Comparison of ENCODE assay signal across 27 cellular contexts in genomic region chr13:33053397-33054066, GRCh38. TPM values are rescaled to one million over a fixed set of nuclear protein-coding genes. Genes with fewer than 3 reads are reported as not detected.
DNase-seq lines count a peak whose midpoint lies in the region; ATAC-seq and TF ChIP-seq lines count a peak whose summit lies in the region.
"Had no signal": no experiment of that assay in that cellular context is flagged by ENCODE, and none has a peak within 500 bp of the region (broad histone marks: within the 10 kb centered on the region; RNA-seq: fewer than 3 reads in every experiment).

No MANE protein-coding gene starts in this region.

- no peak for TF ChIP-seq POLR2A in vagina (IDR thresholded peaks at IDR 0.05)

- peaks cover 10% of the 10 kb centered on the region for H3K27me3 Mint-ChIP-seq in activated naive CD4-positive, alpha-beta T cell treated with anti-CD3 and anti-CD28 coated beads for 36 hours (ENCODE audit: low read depth)

- H3K27me3 ChIP-seq in left ventricle myocardium inferior (ENCODE audit: low read depth) (no peaks in the 10 kb centered on the region), muscle layer of colon (ENCODE audit: control insufficient read depth in 1 of 2, insufficient read depth in 2 of 2, low read length in 2 of 2) (no peaks in the 10 kb centered on the region), vagina (no peaks in the 10 kb centered on the region)
- H3K27me3 ChIP-seq: BLaER1, body of pancreas, hepatocyte, upper lobe of right lung had no signal

- H3K9me3 Mint-ChIP-seq in activated naive CD4-positive, alpha-beta T cell treated with anti-CD3 and anti-CD28 coated beads for 36 hours: no peaks in the 10 kb centered on the region
- H3K9me3 Mint-ChIP-seq: activated naive CD4-positive, alpha-beta T cell treated with anti-CD3 and anti-CD28 coated beads, Interleukin-2, amount 50 U/mL, for 24 hours; endodermal cell; stimulated activated naive CD8-positive, alpha-beta T cell treated with anti-CD3 and anti-CD28 coated beads, Interleukin-15, amount 100 ng/mL, for 72 hours had no signal

- H3K36me3 Mint-ChIP-seq in activated naive CD4-positive, alpha-beta T cell treated with anti-CD3 and anti-CD28 coated beads for 36 hours (ENCODE audit: low read depth): no peaks in the 10 kb centered on the region

- no peak overlapping the region for H3K4me3 ChIP-seq in left ventricle myocardium inferior
- no peak overlapping the region for H3K4me3 ChIP-seq in epithelial cell of proximal tubule (ENCODE audit: low read depth, low read length)
- no peak overlapping the region for H3K4me3 ChIP-seq in muscle layer of colon (ENCODE audit: low read depth in 1 of 2, low read length in 2 of 2)
- H3K4me3 ChIP-seq in vagina: no peak overlapping the region
- H3K4me3 ChIP-seq: BLaER1, body of pancreas, hepatocyte, lung, upper lobe of right lung had no signal

- intact Hi-C loops in left ventricle myocardium inferior (cut with micrococcal nuclease): no loop called here
- intact Hi-C loops in left ventricle myocardium superior (cut with micrococcal nuclease): no loop called here
- intact Hi-C loops in vagina (cut with DNase I): no loop called here
- intact Hi-C loops in activated naive CD4-positive, alpha-beta T cell treated with anti-CD3 and anti-CD28 coated beads for 36 hours (cut with micrococcal nuclease): no loop called here

- ATAC-seq in left ventricle myocardium superior: no peak
- ATAC-seq: body of pancreas; stimulated activated naive CD8-positive, alpha-beta T cell treated with anti-CD3 and anti-CD28 coated beads, Interleukin-15, amount 100 ng/mL, for 72 hours; upper lobe of right lung had no signal

- H3K4me1 ChIP-seq in left ventricle myocardium inferior: peaks cover 31% of the 10 kb centered on the region
- peaks cover 48% of the 10 kb centered on the region for H3K4me1 ChIP-seq in muscle layer of colon (ENCODE audit: insufficient read depth, low read length)
- H3K4me1 ChIP-seq in vagina: peaks cover 10% of the 10 kb centered on the region
- H3K4me1 ChIP-seq: BLaER1, body of pancreas had no signal

- no peak for TF ChIP-seq CTCF in left ventricle myocardium inferior (IDR thresholded peaks at IDR 0.05; ENCODE audit: borderline replicate concordance)
- no peak for TF ChIP-seq CTCF in epithelial cell of proximal tubule (conservative IDR thresholded peaks at IDR 0.05; ENCODE audit: low read depth, low read length)
- TF ChIP-seq CTCF in vagina (IDR thresholded peaks at IDR 0.05): no peak

- DNase-seq in left ventricle myocardium inferior: no peak
- no peak for DNase-seq in left ventricle myocardium superior
- peak; percentile 29 for DNase-seq in epithelial cell of proximal tubule (ENCODE audit: low read depth)
- no peak for DNase-seq in vagina (ENCODE audit: extremely low spot score in 2 of 2)
- no peak for DNase-seq in substantia nigra (lab: John Stamatoyannopoulos, UW)
- DNase-seq in activated naive CD4-positive, alpha-beta T cell treated with anti-CD3 and anti-CD28 coated beads for 36 hours: no peak
- no peak for DNase-seq in stimulated activated naive CD4-positive, alpha-beta T cell treated with Interleukin-2 at 50 U/mL for 16 hours (lab: John Stamatoyannopoulos, UW)
- DNase-seq: activated T-cell treated with anti-CD3 and anti-CD28 coated beads, Interleukin-2, amount 50 U/mL, for 48 hours; body of pancreas; endodermal cell; IMR-90; NCI-H146; NCI-H2171; NCI-H526; RPMI8226; small intestine; stimulated activated CD4-positive, alpha-beta T cell treated with anti-CD3 and anti-CD28 coated beads, Interleukin-4, amount 100 ng/mL, for 1 hour; stimulated activated naive CD8-positive, alpha-beta T cell treated with anti-CD3 and anti-CD28 coated beads, Interleukin-15, amount 100 ng/mL, for 72 hours; upper lobe of right lung had no signal

- H3K9ac ChIP-seq in muscle layer of colon (ENCODE audit: low read length): no peak overlapping the region
- H3K9ac ChIP-seq: BLaER1 had no signal

- H3K36me3 ChIP-seq in left ventricle myocardium inferior (no peaks in the 10 kb centered on the region), muscle layer of colon (ENCODE audit: insufficient read depth, low read length) (no peaks in the 10 kb centered on the region), vagina (no peaks in the 10 kb centered on the region)
- H3K36me3 ChIP-seq: BLaER1, upper lobe of right lung had no signal

- H3K4me3 Mint-ChIP-seq in activated naive CD4-positive, alpha-beta T cell treated with anti-CD3 and anti-CD28 coated beads for 36 hours: no peak overlapping the region
- H3K4me3 Mint-ChIP-seq: activated naive CD4-positive, alpha-beta T cell treated with anti-CD3 and anti-CD28 coated beads, Interleukin-2, amount 50 U/mL, for 24 hours; endodermal cell; stimulated activated naive CD8-positive, alpha-beta T cell treated with anti-CD3 and anti-CD28 coated beads, Interleukin-15, amount 100 ng/mL, for 72 hours had no signal

- CTCF ChIA-PET in activated naive CD4-positive, alpha-beta T cell treated with anti-CD3 and anti-CD28 coated beads for 36 hours (lab: Charles Lee): no interaction called here

- H3K27ac ChIP-seq in left ventricle myocardium inferior (replicated peaks) (peak overlapping the region; percentile 55), muscle layer of colon (ENCODE audit: low read depth, low read length) (peak overlapping the region; percentile 69), vagina (peak overlapping the region; percentile 45), substantia nigra (ENCODE audit: low read depth, low read length, poor library complexity, severe bottlenecking) (no peak overlapping the region)
- H3K27ac ChIP-seq: 22Rv1, BLaER1, body of pancreas, hepatocyte, upper lobe of right lung had no signal

- H3K9me3 ChIP-seq in left ventricle myocardium inferior (replicated peaks) (no peaks in the 10 kb centered on the region), muscle layer of colon (ENCODE audit: low read length) (no peaks in the 10 kb centered on the region), vagina (no peaks in the 10 kb centered on the region)
- H3K9me3 ChIP-seq: BLaER1, body of pancreas, upper lobe of right lung had no signal

- no peak overlapping the region for H3K27ac Mint-ChIP-seq in activated naive CD4-positive, alpha-beta T cell treated with anti-CD3 and anti-CD28 coated beads for 36 hours
- H3K27ac Mint-ChIP-seq: activated naive CD4-positive, alpha-beta T cell treated with anti-CD3 and anti-CD28 coated beads, Interleukin-2, amount 50 U/mL, for 24 hours; endodermal cell; stimulated activated naive CD8-positive, alpha-beta T cell treated with anti-CD3 and anti-CD28 coated beads, Interleukin-15, amount 100 ng/mL, for 72 hours had no signal

- no peaks in the 10 kb centered on the region for H3K4me1 Mint-ChIP-seq in activated naive CD4-positive, alpha-beta T cell treated with anti-CD3 and anti-CD28 coated beads for 36 hours (ENCODE audit: low read depth)
- H3K4me1 Mint-ChIP-seq: activated naive CD4-positive, alpha-beta T cell treated with anti-CD3 and anti-CD28 coated beads, Interleukin-2, amount 50 U/mL, for 24 hours; stimulated activated naive CD8-positive, alpha-beta T cell treated with anti-CD3 and anti-CD28 coated beads, Interleukin-15, amount 100 ng/mL, for 72 hours had no signal

RNA-seq across cellular contexts. Expression of gene KL, which starts 37.3 kb away (rescaled TPM):
- 1.2 TPM for total RNA-seq in left ventricle myocardium inferior
- 2.1 TPM for total RNA-seq in left ventricle myocardium superior
- 0.36 and 1.4 TPM in 2 replicates for total RNA-seq in epithelial cell of proximal tubule
- total RNA-seq in vagina: 1.7 TPM
- under 1 TPM; 0.36 to 0.49 TPM for total RNA-seq in activated naive CD4-positive, alpha-beta T cell treated with anti-CD3 and anti-CD28 coated beads for 36 hours
- total RNA-seq: Daoy, IMR-90, MCF 10A had no signal
